In the genomic region with DNA sequence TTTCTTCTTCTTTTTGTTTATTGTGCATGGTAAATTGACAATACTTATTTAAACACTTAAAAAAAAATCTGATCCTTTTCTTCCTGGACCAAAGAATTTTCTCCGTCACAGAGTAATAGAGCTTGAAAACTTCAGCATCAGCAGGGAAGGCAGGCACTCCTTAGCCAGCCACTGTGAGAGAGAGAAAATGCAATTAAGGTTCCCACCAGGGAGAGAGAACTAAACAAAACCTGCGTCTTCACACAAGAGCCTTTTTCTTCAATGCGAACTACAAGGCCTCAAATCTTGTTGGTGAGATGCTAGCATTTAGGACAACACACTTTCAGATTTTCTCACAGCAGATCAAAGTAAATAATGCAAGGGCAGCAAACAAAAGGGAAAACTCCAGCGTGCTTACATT, we compare ENCODE assay signal across 31 cellular contexts.
A peak's percentile ranks its signal among the peaks of the same experiment; 100 is the strongest.
DNase-seq lines count a peak whose midpoint lies in the region; FAIRE-seq and TF ChIP-seq lines count a peak whose summit lies in the region.
"Had no signal": no experiment of that assay in that cellular context is flagged by ENCODE, and none has a peak within 500 bp of the region (broad histone marks: within the 10 kb centered on the region; RNA-seq: fewer than 3 reads in every experiment).

No MANE protein-coding gene starts in this region.

- H2AFZ ChIP-seq in fibroblast of lung (ENCODE audit: low read length), result peak overlapping the region; percentile 39

- H3K36me3 ChIP-seq in fibroblast of lung (ENCODE audit: control insufficient read depth, insufficient read depth, low read length), result no peaks in the 10 kb centered on the region
- H3K36me3 ChIP-seq: heart right ventricle, sigmoid colon, SJSA1 had no signal

- no peaks in the 10 kb centered on the region for H3K27me3 ChIP-seq in fibroblast of lung (ENCODE audit: control insufficient read depth, insufficient read depth, low read length)
- H3K27me3 ChIP-seq: heart right ventricle, sigmoid colon, SJSA1 had no signal

- H3K9me3 Mint-ChIP-seq in nephron, result no peaks in the 10 kb centered on the region
- H3K9me3 Mint-ChIP-seq: activated T-helper 17 cell treated with anti-CD3 and anti-CD28 coated beads, Interleukin-2, amount 50 U/mL, for 72 hours; stimulated activated naive B cell treated with anti-CD40 and anti-IgM and Interleukin-4, amounts not matched to agents 10 μg/mL and 1 μg/mL and 100 μg/mL, for 72 hours had no signal

- no peak for FAIRE-seq in HTR-8/SVneo (lab: Jason Lieb, UNC)
- FAIRE-seq: colon, GM12892 had no signal

- no peak overlapping the region for H3K9ac ChIP-seq in fibroblast of lung (ENCODE audit: insufficient read depth, low read length)

- H3K27ac Mint-ChIP-seq in nephron, result peak overlapping the region; percentile 74 to 93 (median 89)
- H3K27ac Mint-ChIP-seq: activated CD8-positive, alpha-beta T cell treated with anti-CD3 and anti-CD28 coated beads for 36 hours; activated T-helper 17 cell treated with anti-CD3 and anti-CD28 coated beads, Interleukin-2, amount 50 U/mL, for 72 hours; naive thymus-derived CD8-positive, alpha-beta T cell; stimulated activated naive B cell treated with anti-CD40 and anti-IgM and Interleukin-4, amounts not matched to agents 10 μg/mL and 1 μg/mL and 100 μg/mL, for 72 hours had no signal

- no peaks in the 10 kb centered on the region for H3K9me3 ChIP-seq in fibroblast of lung (ENCODE audit: control insufficient read depth, insufficient read depth, low read depth, low read length)
- H3K9me3 ChIP-seq: heart right ventricle, sigmoid colon, SJSA1 had no signal

- no peak for TF ChIP-seq CTCF in fibroblast of lung (conservative IDR thresholded peaks at IDR 0.05 in 1 of 2, IDR thresholded peaks at IDR 0.05 in 1 of 2; ENCODE audit: low read depth in 1 of 2, low read length in 2 of 2)
- TF ChIP-seq CTCF in nephron (IDR thresholded peaks at IDR 0.05; ENCODE audit: unreplicated experiment in 3 of 3), result no peak

- no peaks in the 10 kb centered on the region for H3K79me2 ChIP-seq in fibroblast of lung (ENCODE audit: control insufficient read depth, insufficient read depth, low read length)

- H3K4me3 ChIP-seq in fibroblast of lung (replicated peaks in 1 of 4; ENCODE audit: control extremely low read depth in 1 of 4, insufficient read depth in 1 of 4, low read depth in 3 of 4, low read length in 4 of 4), result no peak overlapping the region
- H3K4me3 ChIP-seq: sigmoid colon, SJSA1 had no signal

- no peak overlapping the region for H3K27ac ChIP-seq in fibroblast of lung (ENCODE audit: insufficient read depth, low read length)
- H3K27ac ChIP-seq: sigmoid colon, SJSA1 had no signal

- peak overlapping the region in 2 of 3 experiments; percentile 12 to 27 for H3K4me3 Mint-ChIP-seq in nephron
- H3K4me3 Mint-ChIP-seq: activated CD8-positive, alpha-beta T cell treated with anti-CD3 and anti-CD28 coated beads for 36 hours; activated T-helper 17 cell treated with anti-CD3 and anti-CD28 coated beads, Interleukin-2, amount 50 U/mL, for 72 hours; naive thymus-derived CD8-positive, alpha-beta T cell; stimulated activated naive B cell treated with anti-CD40 and anti-IgM and Interleukin-4, amounts not matched to agents 10 μg/mL and 1 μg/mL and 100 μg/mL, for 72 hours had no signal

- H3K36me3 Mint-ChIP-seq in nephron (ENCODE audit: low read depth), result peaks cover 29% of the 10 kb centered on the region
- H3K36me3 Mint-ChIP-seq: naive thymus-derived CD8-positive, alpha-beta T cell; stimulated activated naive B cell treated with anti-CD40 and anti-IgM and Interleukin-4, amounts not matched to agents 10 μg/mL and 1 μg/mL and 100 μg/mL, for 72 hours had no signal

- H3K4me2 ChIP-seq in fibroblast of lung (ENCODE audit: extremely low read depth, insufficient read depth, low read length), result no peak overlapping the region

- H3K4me1 ChIP-seq in fibroblast of lung (ENCODE audit: control insufficient read depth, extremely low read depth, insufficient read depth, low read length), result no peaks in the 10 kb centered on the region
- H3K4me1 ChIP-seq: sigmoid colon, SJSA1 had no signal

- H3K27me3 Mint-ChIP-seq in nephron (ENCODE audit: low read depth), result no peaks in the 10 kb centered on the region
- H3K27me3 Mint-ChIP-seq: activated CD8-positive, alpha-beta T cell treated with anti-CD3 and anti-CD28 coated beads for 36 hours; activated T-helper 17 cell treated with anti-CD3 and anti-CD28 coated beads, Interleukin-2, amount 50 U/mL, for 72 hours; naive thymus-derived CD8-positive, alpha-beta T cell; stimulated activated naive B cell treated with anti-CD40 and anti-IgM and Interleukin-4, amounts not matched to agents 10 μg/mL and 1 μg/mL and 100 μg/mL, for 72 hours had no signal

- H3K4me1 Mint-ChIP-seq in nephron, result peaks cover 16% of the 10 kb centered on the region
- H3K4me1 Mint-ChIP-seq: activated T-helper 17 cell treated with anti-CD3 and anti-CD28 coated beads, Interleukin-2, amount 50 U/mL, for 72 hours; naive thymus-derived CD8-positive, alpha-beta T cell; stimulated activated naive B cell treated with anti-CD40 and anti-IgM and Interleukin-4, amounts not matched to agents 10 μg/mL and 1 μg/mL and 100 μg/mL, for 72 hours had no signal

- no peaks in the 10 kb centered on the region for H4K20me1 ChIP-seq in fibroblast of lung (ENCODE audit: control insufficient read depth, extremely low read depth, insufficient read depth, low read length)

- DNase-seq in NCI-H2227 treated with DMSO at 0.1 percent for 48 hours (lab: John Stamatoyannopoulos, UW) (peak; percentile 33), NCI-H2227 (lab: John Stamatoyannopoulos, UW; ENCODE audit: unreplicated experiment) (no peak), fibroblast of lung (ENCODE audit: low read depth in 2 of 2) (no peak), HTR-8/SVneo (ENCODE audit: insufficient read length, low spot score) (no peak), T1000 (lab: John Stamatoyannopoulos, UW) (no peak), nucleus accumbens (lab: John Stamatoyannopoulos, UW) (no peak), GF-D8 (lab: John Stamatoyannopoulos, UW) (no peak)
- DNase-seq: 8988T; activated CD4-positive, alpha-beta T cell treated with anti-CD3 and anti-CD28 coated beads for 1 hour; activated CD8-positive, alpha-beta T cell treated with anti-CD3 and anti-CD28 coated beads for 36 hours; activated naive CD4-positive, alpha-beta T cell treated with anti-CD3 and anti-CD28 coated beads, Interleukin-2, amount 50 U/mL, for 16 hours; amygdala; DMS 273 treated with DMSO at 0.1 percent for 48 hours; effector memory CD4-positive, alpha-beta T cell; EL; foreskin fibroblast; heart right ventricle; naive thymus-derived CD8-positive, alpha-beta T cell; NCI-H1092 treated with DMSO at 0.1 percent for 48 hours; NCI-H187; NCI-H526 treated with DMSO at 0.1 percent for 48 hours; posterior cingulate gyrus; sigmoid colon; stimulated activated CD4-positive, alpha-beta T cell treated with anti-CD3 and anti-CD28 coated beads, Interleukin-4, amount 100 ng/mL, for 4 hours; stimulated activated naive B cell treated with anti-CD40 and anti-IgM and Interleukin-4, amounts not matched to agents 10 μg/mL and 1 μg/mL and 100 μg/mL, for 72 hours; T-helper 1 cell had no signal
